Comparison of ENCODE assay signal across 20 cellular contexts in the genomic region with DNA sequence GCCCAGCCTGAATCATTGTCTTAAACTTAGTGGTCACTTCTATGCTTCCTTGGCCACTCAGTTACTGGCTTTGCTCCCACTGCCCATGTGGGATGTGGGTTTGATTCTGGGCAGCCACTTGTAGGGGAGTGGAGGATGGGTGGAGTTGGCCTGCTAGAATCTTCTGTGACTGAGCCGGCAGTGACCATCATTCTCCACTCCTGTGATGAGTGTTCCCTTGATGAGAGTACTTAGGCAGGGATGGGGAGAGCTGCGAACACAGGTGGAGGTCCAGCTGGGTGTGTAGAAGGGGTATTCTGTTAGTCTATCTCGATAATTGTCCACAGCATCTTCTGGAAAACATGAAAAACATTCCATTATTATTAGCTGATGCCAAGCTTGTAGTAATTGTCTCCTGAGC. TPM values are rescaled to one million over a fixed set of nuclear protein-coding genes. Genes with fewer than 3 reads are reported as not detected.
"Had no signal": no experiment of that assay in that cellular context is flagged by ENCODE, and none has a peak within 500 bp of the region (broad histone marks: within the 10 kb centered on the region; RNA-seq: fewer than 3 reads in every experiment).

No MANE protein-coding gene starts in this region.

- H3K4me2 ChIP-seq: smooth muscle cell had no signal

- H3K4me3 ChIP-seq: colonic mucosa, heart left ventricle, pancreas, smooth muscle cell, testis, tibial nerve, upper lobe of right lung, vagina had no signal

- H3K27me3 ChIP-seq: colonic mucosa, heart left ventricle, pancreas, testis, tibial nerve, upper lobe of right lung, vagina had no signal

- H3K9me3 ChIP-seq: colonic mucosa, heart left ventricle, pancreas, testis, tibial nerve, upper lobe of right lung, vagina had no signal

- H3K4me1 ChIP-seq: colonic mucosa, pancreas, testis, vagina had no signal

- H3K4me3 Mint-ChIP-seq: natural killer cell; neural crest cell; stimulated activated naive B cell treated with anti-CD40 and anti-IgM and Interleukin-4, amounts not matched to agents 10 μg/mL and 1 μg/mL and 100 μg/mL, for 72 hours; stimulated activated naive CD8-positive, alpha-beta T cell treated with anti-CD3 and anti-CD28 coated beads, Interleukin-15, amount 100 ng/mL, for 72 hours had no signal

- H3K27ac Mint-ChIP-seq: natural killer cell; progenitor cell of endocrine pancreas; stimulated activated naive B cell treated with anti-CD40 and anti-IgM and Interleukin-4, amounts not matched to agents 10 μg/mL and 1 μg/mL and 100 μg/mL, for 72 hours had no signal

- H3K36me3 Mint-ChIP-seq: natural killer cell had no signal

- ATAC-seq: heart left ventricle, left colon, natural killer cell, pancreas, right cardiac atrium, upper lobe of right lung had no signal

- H3K27ac ChIP-seq: colonic mucosa, heart left ventricle, pancreas, testis, tibial nerve, upper lobe of right lung, vagina had no signal

- DNase-seq: colonic mucosa; dermis blood vessel endothelial cell; foreskin melanocyte; heart left ventricle; hippocampal formation; left colon; natural killer cell; nucleus accumbens; pancreas; right cardiac atrium; stimulated activated CD4-positive, alpha-beta T cell treated with anti-CD3 and anti-CD28 coated beads, Interleukin-4, amount 100 ng/mL, for 24 hours; stimulated activated naive B cell treated with anti-CD40 and anti-IgM and Interleukin-4, amounts not matched to agents 10 μg/mL and 1 μg/mL and 100 μg/mL, for 72 hours; stimulated activated naive CD8-positive, alpha-beta T cell treated with anti-CD3 and anti-CD28 coated beads, Interleukin-15, amount 100 ng/mL, for 72 hours; testis; upper lobe of right lung had no signal

- H3K9me3 Mint-ChIP-seq: natural killer cell had no signal

- H3K36me3 ChIP-seq: colonic mucosa, pancreas, vagina had no signal

- FAIRE-seq: pancreas had no signal

RNA-seq across cellular contexts. Expression of a gene that starts 8.0 kb away (rescaled TPM):
- total RNA-seq: progenitor cell of endocrine pancreas had no signal
- polyA plus RNA-seq: smooth muscle cell had no signal
